8 cellular contexts compared by ENCODE assay signal in the genomic region with DNA sequence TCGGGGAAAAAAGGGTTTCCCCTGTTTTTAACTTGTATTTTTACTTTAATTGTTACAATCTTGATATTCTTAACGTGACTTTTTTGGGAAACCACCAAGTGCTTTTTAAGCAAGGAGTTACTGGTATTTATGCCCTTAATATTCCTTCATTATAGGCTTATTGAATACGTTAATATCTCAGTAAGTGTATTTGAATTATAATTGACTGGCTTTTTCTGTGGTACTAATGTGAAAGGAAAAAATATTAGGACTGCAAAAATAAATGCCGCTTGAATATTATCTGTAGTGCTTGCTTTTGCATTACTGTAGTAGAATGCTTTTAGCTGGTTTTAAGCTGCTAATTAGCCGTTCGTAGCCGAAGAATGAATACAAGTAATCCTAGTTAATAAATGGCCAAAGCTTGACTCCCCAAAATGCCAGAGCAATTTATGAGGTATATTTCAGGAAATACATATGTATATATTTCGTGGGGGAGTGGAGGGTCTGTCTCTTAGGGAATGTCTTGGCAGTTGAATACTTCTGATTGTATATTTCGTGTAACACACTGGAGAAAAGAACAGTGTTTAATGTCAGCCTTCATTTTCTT. TPM values are rescaled to one million over a fixed set of nuclear protein-coding genes. Genes with fewer than 3 reads are reported as not detected.
DNase-seq lines count a peak whose midpoint lies in the region; ATAC-seq, FAIRE-seq and TF ChIP-seq lines count a peak whose summit lies in the region.

No MANE protein-coding gene starts in this region.

- H3K9me1 ChIP-seq in keratinocyte (ENCODE audit: control insufficient read depth, extremely low read depth, insufficient read depth, low read length) = no peaks in the 10 kb centered on the region

- peaks cover 2 to 3% of the 10 kb centered on the region in 2 experiments for H3K36me3 ChIP-seq in keratinocyte (ENCODE audit: control insufficient read depth in 2 of 2, extremely low read depth in 1 of 2, insufficient read depth in 2 of 2, low read length in 2 of 2)
- peaks cover 7% of the 10 kb centered on the region for H3K36me3 ChIP-seq in suprapubic skin

- TF ChIP-seq EP300 in suprapubic skin (IDR thresholded peaks at IDR 0.05) = no peak

- H3K4me3 ChIP-seq in keratinocyte (ENCODE audit: control insufficient read depth in 2 of 3, extremely low read depth in 1 of 3, insufficient read depth in 2 of 3, low read depth in 1 of 3, low read length in 3 of 3) (peak overlapping the region; percentile 87 to 91 (median 90)), suprapubic skin (peak overlapping the region; percentile 87)

- peak overlapping the region; percentile 90 for H3K4me3 Mint-ChIP-seq in activated CD4-positive, alpha-beta T cell treated with anti-CD3 and anti-CD28 coated beads, Interleukin-2, amount 10 ng/mL, durations not matched to agents 7 days and 5 days
- peak overlapping the region; percentile 81 for H3K4me3 Mint-ChIP-seq in activated T-helper 2 cell treated with anti-CD3 and anti-CD28 coated beads, Interferon-gamma antibody, Interleukin-2, Interleukin-4, amounts not matched to agents 10 μg/mL and 5 μg/mL and 100 μg/mL, durations not matched to agents 14 hours and 24 hours and 36 hours (ENCODE audit: low read depth)

- H3K4me1 ChIP-seq in keratinocyte (ENCODE audit: control insufficient read depth, extremely low read depth, insufficient read depth, low read length) (peaks cover 11% of the 10 kb centered on the region), suprapubic skin (peaks cover 55% of the 10 kb centered on the region)

- H3K27ac ChIP-seq in keratinocyte (ENCODE audit: control insufficient read depth, insufficient read depth, low read length) (peak overlapping the region; percentile 93), suprapubic skin (peak overlapping the region; percentile 98)

- dilution Hi-C loops in keratinocyte (cut with MboI; ENCODE audit: extremely low pct_ligation_motif_present, low sequenced_read_pairs) = no loop called here

- peaks cover 15% of the 10 kb centered on the region for H3K36me3 Mint-ChIP-seq in activated CD4-positive, alpha-beta T cell treated with anti-CD3 and anti-CD28 coated beads, Interleukin-2, amount 10 ng/mL, durations not matched to agents 7 days and 5 days (ENCODE audit: low read depth)
- peaks cover 23% of the 10 kb centered on the region for H3K36me3 Mint-ChIP-seq in activated T-helper 2 cell treated with anti-CD3 and anti-CD28 coated beads, Interferon-gamma antibody, Interleukin-2, Interleukin-4, amounts not matched to agents 10 μg/mL and 5 μg/mL and 100 μg/mL, durations not matched to agents 14 hours and 24 hours and 36 hours (ENCODE audit: low read depth)

- H3K9ac ChIP-seq in keratinocyte (ENCODE audit: control insufficient read depth, extremely low read depth, insufficient read depth, low read length) = peak overlapping the region; percentile 89

- peak overlapping the region; percentile 59 for H2AFZ ChIP-seq in keratinocyte (ENCODE audit: control insufficient read depth, low read length)

- POLR2A ChIA-PET in activated CD4-positive, alpha-beta T cell treated with anti-CD3 and anti-CD28 coated beads, Interleukin-2, amount 10 ng/mL, durations not matched to agents 7 days and 5 days (lab: Charles Lee) = interaction anchor here (0.7 kb wide), 2 partner anchors 16 to 862 kb away, joined by 3 read pairs; no protein-coding TSS in a partner anchor

- TF ChIP-seq POLR2A in suprapubic skin (IDR thresholded peaks at IDR 0.05) = no peak

- CTCF ChIA-PET in activated CD4-positive, alpha-beta T cell treated with anti-CD3 and anti-CD28 coated beads, Interleukin-2, amount 10 ng/mL, durations not matched to agents 7 days and 5 days (lab: Charles Lee) = interaction anchor here (0.8 kb wide), 1 partner anchor 20 kb away, joined by 3 read pairs; no protein-coding TSS in a partner anchor

- H3K9me3 Mint-ChIP-seq in activated CD4-positive, alpha-beta T cell treated with anti-CD3 and anti-CD28 coated beads, Interleukin-2, amount 10 ng/mL, durations not matched to agents 7 days and 5 days = no peaks in the 10 kb centered on the region
- H3K9me3 Mint-ChIP-seq in activated T-helper 2 cell treated with anti-CD3 and anti-CD28 coated beads, Interferon-gamma antibody, Interleukin-2, Interleukin-4, amounts not matched to agents 10 μg/mL and 5 μg/mL and 100 μg/mL, durations not matched to agents 14 hours and 24 hours and 36 hours = no peaks in the 10 kb centered on the region

- H3K27me3 ChIP-seq in keratinocyte (ENCODE audit: control insufficient read depth, extremely low read depth, insufficient read depth, low read length) = no peaks in the 10 kb centered on the region
- no peaks in the 10 kb centered on the region for H3K27me3 ChIP-seq in suprapubic skin

- WGBS in suprapubic skin = under 1% methylated on average over 9 of the region's 9 CpGs

- no peak for DNase-seq in activated CD4-positive, alpha-beta T cell treated with anti-CD3 and anti-CD28 coated beads, Interleukin-2, amount 10 ng/mL, durations not matched to agents 7 days and 5 days
- no peak for DNase-seq in activated CD4-positive, alpha-beta T cell treated with anti-CD3 and anti-CD28 coated beads for 4 hours
- no peak for DNase-seq in activated T-helper 2 cell treated with anti-CD3 and anti-CD28 coated beads, Interferon-gamma antibody, Interleukin-2, Interleukin-4, amounts not matched to agents 10 μg/mL and 5 μg/mL and 100 μg/mL, durations not matched to agents 14 hours and 24 hours and 36 hours (ENCODE audit: low spot score)
- DNase-seq in keratinocyte (ENCODE audit: low read depth, low spot score) (no peak), suprapubic skin (ENCODE audit: low spot score in 2 of 2) (no peak), cerebellar nuclear complex (lab: John Stamatoyannopoulos, UW) (no peak)

- no peaks in the 10 kb centered on the region for H4K20me1 ChIP-seq in keratinocyte (ENCODE audit: control insufficient read depth, extremely low read depth, insufficient read depth, low read length)

- no peaks in the 10 kb centered on the region for H3K27me3 Mint-ChIP-seq in activated CD4-positive, alpha-beta T cell treated with anti-CD3 and anti-CD28 coated beads, Interleukin-2, amount 10 ng/mL, durations not matched to agents 7 days and 5 days
- no peaks in the 10 kb centered on the region for H3K27me3 Mint-ChIP-seq in activated T-helper 2 cell treated with anti-CD3 and anti-CD28 coated beads, Interferon-gamma antibody, Interleukin-2, Interleukin-4, amounts not matched to agents 10 μg/mL and 5 μg/mL and 100 μg/mL, durations not matched to agents 14 hours and 24 hours and 36 hours (ENCODE audit: low read depth)

- H3K27ac Mint-ChIP-seq in activated CD4-positive, alpha-beta T cell treated with anti-CD3 and anti-CD28 coated beads, Interleukin-2, amount 10 ng/mL, durations not matched to agents 7 days and 5 days = peak overlapping the region; percentile 94
- peak overlapping the region; percentile 88 for H3K27ac Mint-ChIP-seq in activated T-helper 2 cell treated with anti-CD3 and anti-CD28 coated beads, Interferon-gamma antibody, Interleukin-2, Interleukin-4, amounts not matched to agents 10 μg/mL and 5 μg/mL and 100 μg/mL, durations not matched to agents 14 hours and 24 hours and 36 hours

- H3K79me2 ChIP-seq in keratinocyte (ENCODE audit: control insufficient read depth, insufficient read depth, low read length) = peaks cover 17% of the 10 kb centered on the region

- no peak for FAIRE-seq in keratinocyte (lab: Jason Lieb, UNC)

- no peak for TF ChIP-seq CTCF in keratinocyte (optimal IDR thresholded peaks at IDR 0.05 in 1 of 3, IDR thresholded peaks at IDR 0.05 in 1 of 3, conservative IDR thresholded peaks at IDR 0.05 in 1 of 3; ENCODE audit: extremely low read depth in 1 of 3, insufficient read depth in 2 of 3, low read length in 3 of 3)
- no peak for TF ChIP-seq CTCF in suprapubic skin (IDR thresholded peaks at IDR 0.05)

- H3K9me3 ChIP-seq in keratinocyte (ENCODE audit: control insufficient read depth, low read depth, low read length) (no peaks in the 10 kb centered on the region), suprapubic skin (no peaks in the 10 kb centered on the region)

- intact Hi-C loops in activated T-helper 2 cell treated with anti-CD3 and anti-CD28 coated beads, Interferon-gamma antibody, Interleukin-2, Interleukin-4, amounts not matched to agents 10 μg/mL and 5 μg/mL and 100 μg/mL, durations not matched to agents 14 hours and 24 hours and 36 hours (cut with micrococcal nuclease) = loop anchor here (1.0 to 10.0 kb wide), 6 partner anchors 46 to 806 kb away; a partner anchor contains a TSS

- ATAC-seq in GM18517 (IDR thresholded peaks at IDR 0.05; ENCODE audit: unreplicated experiment) = no peak
- no peak for ATAC-seq in GM18519 (IDR thresholded peaks at IDR 0.05; ENCODE audit: low FRiP score, unreplicated experiment)

- H3K4me2 ChIP-seq in keratinocyte (ENCODE audit: control insufficient read depth, extremely low read depth, insufficient read depth, low read depth, low read length) = peak overlapping the region; percentile 94

- peaks cover 65% of the 10 kb centered on the region for H3K4me1 Mint-ChIP-seq in activated CD4-positive, alpha-beta T cell treated with anti-CD3 and anti-CD28 coated beads, Interleukin-2, amount 10 ng/mL, durations not matched to agents 7 days and 5 days
- H3K4me1 Mint-ChIP-seq in activated T-helper 2 cell treated with anti-CD3 and anti-CD28 coated beads, Interferon-gamma antibody, Interleukin-2, Interleukin-4, amounts not matched to agents 10 μg/mL and 5 μg/mL and 100 μg/mL, durations not matched to agents 14 hours and 24 hours and 36 hours (ENCODE audit: low read depth) = peaks cover 39% of the 10 kb centered on the region

RNA-seq across cellular contexts. Expression of a gene that starts 1.3 kb away (rescaled TPM):
- total RNA-seq in activated CD4-positive, alpha-beta T cell treated with anti-CD3 and anti-CD28 coated beads, Interleukin-2, amount 10 ng/mL, durations not matched to agents 7 days and 5 days = 10 to 100 TPM; 63.8 to 81.0 TPM
- 60.4 and 67.7 TPM in 2 replicates for total RNA-seq in activated T-helper 2 cell treated with anti-CD3 and anti-CD28 coated beads, Interferon-gamma antibody, Interleukin-2, Interleukin-4, amounts not matched to agents 10 μg/mL and 5 μg/mL and 100 μg/mL, durations not matched to agents 14 hours and 24 hours and 36 hours
- polyA plus RNA-seq in keratinocyte = 63.1 to 146 TPM (median 99.7 TPM) in 3 replicates
- polyA plus RNA-seq in keratinocyte (2011; ENCODE audit: low read depth) = 334 TPM
- 60.6 and 83.9 TPM in 2 replicates for polyA plus RNA-seq in keratinocyte (2011; cell fraction: cytosol; rRNA removed)
- polyA plus RNA-seq in keratinocyte (2011; cell fraction: nucleus; rRNA removed) = 75.6 and 156 TPM in 2 replicates
- 80.0 and 198 TPM in 2 replicates for polyA plus RNA-seq in keratinocyte (2012; ENCODE audit: low replicate concordance)
- polyA minus RNA-seq in keratinocyte = 8.4 to 29.0 TPM (median 14.0 TPM) in 3 replicates
- 27.0 TPM for polyA minus RNA-seq in keratinocyte (2011; cell fraction: cytosol; rRNA and poly(A)+ RNA removed)
- polyA minus RNA-seq in keratinocyte (2011; cell fraction: nucleus; rRNA and poly(A)+ RNA removed) = 37.1 and 90.1 TPM in 2 replicates
- total RNA-seq in suprapubic skin = 100 to 1,000 TPM; 243 to 594 (median 293) TPM

RNA-seq across cellular contexts. Expression of a gene that starts 45.9 kb away (rescaled TPM):
- total RNA-seq in activated CD4-positive, alpha-beta T cell treated with anti-CD3 and anti-CD28 coated beads, Interleukin-2, amount 10 ng/mL, durations not matched to agents 7 days and 5 days = 10 to 100 TPM; 19.1 to 24.2 TPM
- total RNA-seq in activated T-helper 2 cell treated with anti-CD3 and anti-CD28 coated beads, Interferon-gamma antibody, Interleukin-2, Interleukin-4, amounts not matched to agents 10 μg/mL and 5 μg/mL and 100 μg/mL, durations not matched to agents 14 hours and 24 hours and 36 hours = 31.5 and 32.7 TPM in 2 replicates
- 12.8 to 30.4 TPM (median 13.9 TPM) in 3 replicates for polyA plus RNA-seq in keratinocyte
- 38.6 TPM for polyA plus RNA-seq in keratinocyte (2011; ENCODE audit: low read depth)
- 12.0 and 26.0 TPM in 2 replicates for polyA plus RNA-seq in keratinocyte (2011; cell fraction: cytosol; rRNA removed)
- 9.2 and 14.1 TPM in 2 replicates for polyA plus RNA-seq in keratinocyte (2011; cell fraction: nucleus; rRNA removed)
- polyA plus RNA-seq in keratinocyte (2012; ENCODE audit: low replicate concordance) = 15.0 and 23.7 TPM in 2 replicates
- polyA minus RNA-seq in keratinocyte = 2.4 to 22.3 TPM (median 4.6 TPM) in 3 replicates
- 6.5 TPM for polyA minus RNA-seq in keratinocyte (2011; cell fraction: cytosol; rRNA and poly(A)+ RNA removed)
- 2.7 and 3.0 TPM in 2 replicates for polyA minus RNA-seq in keratinocyte (2011; cell fraction: nucleus; rRNA and poly(A)+ RNA removed)
- 10 to 100 TPM in 2 of 4 donors, 1 to 10 TPM in 2; 6.5 to 14.0 (median 10.3) TPM for total RNA-seq in suprapubic skin

RNA-seq across cellular contexts. Expression of a gene that starts 46.3 kb away (rescaled TPM):
- total RNA-seq in activated CD4-positive, alpha-beta T cell treated with anti-CD3 and anti-CD28 coated beads, Interleukin-2, amount 10 ng/mL, durations not matched to agents 7 days and 5 days = 10 to 100 TPM; 43.0 to 47.8 TPM
- 36.4 and 44.3 TPM in 2 replicates for total RNA-seq in activated T-helper 2 cell treated with anti-CD3 and anti-CD28 coated beads, Interferon-gamma antibody, Interleukin-2, Interleukin-4, amounts not matched to agents 10 μg/mL and 5 μg/mL and 100 μg/mL, durations not matched to agents 14 hours and 24 hours and 36 hours
- 16.8 to 27.7 TPM (median 21.2 TPM) in 3 replicates for polyA plus RNA-seq in keratinocyte
- polyA plus RNA-seq in keratinocyte (2011; ENCODE audit: low read depth) = 22.6 TPM
- polyA plus RNA-seq in keratinocyte (2011; cell fraction: cytosol; rRNA removed) = 14.8 and 30.0 TPM in 2 replicates
- 18.0 and 23.4 TPM in 2 replicates for polyA plus RNA-seq in keratinocyte (2011; cell fraction: nucleus; rRNA removed)
- polyA plus RNA-seq in keratinocyte (2012; ENCODE audit: low replicate concordance) = 19.7 and 21.8 TPM in 2 replicates
- polyA minus RNA-seq in keratinocyte = 12.0 to 38.5 TPM (median 22.2 TPM) in 3 replicates
- polyA minus RNA-seq in keratinocyte (2011; cell fraction: cytosol; rRNA and poly(A)+ RNA removed) = 29.0 TPM
- 30.6 and 58.2 TPM in 2 replicates for polyA minus RNA-seq in keratinocyte (2011; cell fraction: nucleus; rRNA and poly(A)+ RNA removed)
- total RNA-seq in suprapubic skin = 10 to 100 TPM; 33.8 to 80.8 (median 40.8) TPM
